In genomic region chr18:29161429-29161828, GRCh38 we compare ENCODE assay signal across 16 cellular contexts.
A peak's percentile ranks its signal among the peaks of the same experiment; 100 is the strongest.
DNase-seq lines count a peak whose midpoint lies in the region; ATAC-seq and TF ChIP-seq lines count a peak whose summit lies in the region.
"Had no signal": no experiment of that assay in that cellular context is flagged by ENCODE, and none has a peak within 500 bp of the region (broad histone marks: within the 10 kb centered on the region; RNA-seq: fewer than 3 reads in every experiment).

No MANE protein-coding gene starts in this region.

- no peak overlapping the region for H3K9ac ChIP-seq in GM23248

- no peaks in the 10 kb centered on the region for H3K36me3 ChIP-seq in GM23248 (ENCODE audit: low read depth)
- no peaks in the 10 kb centered on the region for H3K36me3 ChIP-seq in osteoblast (ENCODE audit: insufficient read depth, low read length)
- H3K36me3 ChIP-seq: SJCRH30 had no signal

- H3K9me2 ChIP-seq in GM23248 (ENCODE audit: insufficient read depth): no peaks in the 10 kb centered on the region

- H3K79me2 ChIP-seq in GM23248 (ENCODE audit: insufficient read depth): no peaks in the 10 kb centered on the region
- H3K79me2 ChIP-seq in osteoblast (ENCODE audit: insufficient read depth, low read length): no peaks in the 10 kb centered on the region

- H3K4me1 ChIP-seq in GM23248 (ENCODE audit: insufficient read depth) (peaks cover 57% of the 10 kb centered on the region), osteoblast (ENCODE audit: insufficient read depth, low read length) (peaks cover 50% of the 10 kb centered on the region)
- H3K4me1 ChIP-seq: SJCRH30 had no signal

- H3K27ac ChIP-seq in GM23248 (0 out of 2 replicates have a peak overlapping the region, but pooled peaks have one; percentile 15), osteoblast (ENCODE audit: low read depth, low read length) (peak overlapping the region; percentile 22)
- H3K27ac ChIP-seq: PC-9, SJCRH30 had no signal

- peaks cover 55% of the 10 kb centered on the region for H3F3A ChIP-seq in GM23248 (ENCODE audit: insufficient read depth)

- no peak overlapping the region for H3K27ac Mint-ChIP-seq in activated naive CD8-positive, alpha-beta T cell treated with anti-CD3 and anti-CD28 coated beads, Interleukin-2, amount 50 U/mL, for 24 hours

- H3K9me3 Mint-ChIP-seq in activated naive CD8-positive, alpha-beta T cell treated with anti-CD3 and anti-CD28 coated beads, Interleukin-2, amount 50 U/mL, for 24 hours: peaks cover 14% of the 10 kb centered on the region

- DNase-seq in GM23248 (peak; percentile 32), NCI-H69 (lab: John Stamatoyannopoulos, UW) (peak; percentile 37), epithelial cell of esophagus (ENCODE audit: low read depth) (peak; percentile 36), osteoblast (ENCODE audit: insufficient read length, low spot score, missing footprints) (no peak), OCI-M2 (lab: John Stamatoyannopoulos, UW; ENCODE audit: unreplicated experiment) (no peak)
- DNase-seq in activated naive CD8-positive, alpha-beta T cell treated with anti-CD3 and anti-CD28 coated beads, Interleukin-2, amount 50 U/mL, for 24 hours: no peak
- DNase-seq: C1 segment of cervical spinal cord, DMS79, NCI-H1417 treated with DMSO at 0.1 percent for 48 hours, NCI-H187 treated with DMSO at 0.1 percent for 48 hours, NCI-H2227 treated with DMSO at 0.1 percent for 48 hours, NCI-H524, PC-9, SJCRH30 had no signal

- no peaks in the 10 kb centered on the region for H3K4me1 Mint-ChIP-seq in activated naive CD8-positive, alpha-beta T cell treated with anti-CD3 and anti-CD28 coated beads, Interleukin-2, amount 50 U/mL, for 24 hours

- H3K4me3 Mint-ChIP-seq in activated naive CD8-positive, alpha-beta T cell treated with anti-CD3 and anti-CD28 coated beads, Interleukin-2, amount 50 U/mL, for 24 hours: no peak overlapping the region

- no peaks in the 10 kb centered on the region for H3K36me3 Mint-ChIP-seq in activated naive CD8-positive, alpha-beta T cell treated with anti-CD3 and anti-CD28 coated beads, Interleukin-2, amount 50 U/mL, for 24 hours (ENCODE audit: low read depth)

- H2AFZ ChIP-seq in GM23248: peak overlapping the region; percentile 26; the same call in 1 of the 2 replicates
- no peak overlapping the region for H2AFZ ChIP-seq in osteoblast (ENCODE audit: low read length)
- H2AFZ ChIP-seq: PC-9 had no signal

- TF ChIP-seq CTCF in epithelial cell of esophagus (IDR thresholded peaks at IDR 0.05; ENCODE audit: insufficient read depth, low read depth, low read length, missing control alignments) (no peak), osteoblast (IDR thresholded peaks at IDR 0.05; ENCODE audit: extremely low read depth, low read depth, low read length) (no peak)

- no peaks in the 10 kb centered on the region for H3K27me3 Mint-ChIP-seq in activated naive CD8-positive, alpha-beta T cell treated with anti-CD3 and anti-CD28 coated beads, Interleukin-2, amount 50 U/mL, for 24 hours

- H3K9me3 ChIP-seq in GM23248 (ENCODE audit: low read depth) (no peaks in the 10 kb centered on the region), osteoblast (ENCODE audit: low read depth, low read length) (no peaks in the 10 kb centered on the region)
- H3K9me3 ChIP-seq: SJCRH30 had no signal

- no peak for ATAC-seq in activated naive CD8-positive, alpha-beta T cell treated with anti-CD3 and anti-CD28 coated beads, Interleukin-2, amount 50 U/mL, for 24 hours
- ATAC-seq in HG03565 (IDR thresholded peaks at IDR 0.05; ENCODE audit: unreplicated experiment): no peak
- ATAC-seq: HCT116 had no signal

- H4K20me1 ChIP-seq in GM23248 (ENCODE audit: insufficient read depth) (no peaks in the 10 kb centered on the region), osteoblast (ENCODE audit: insufficient read depth, low read length) (no peaks in the 10 kb centered on the region)

- in situ Hi-C loops in GM23248 (cut with MboI): no loop called here

- H3K4me2 ChIP-seq in GM23248 (ENCODE audit: unreplicated experiment) (no peak overlapping the region), osteoblast (ENCODE audit: insufficient read depth, low read length) (no peak overlapping the region)
- H3K4me2 ChIP-seq: PC-9 had no signal

- H3K27me3 ChIP-seq in GM23248 (replicated peaks; ENCODE audit: insufficient read depth) (no peaks in the 10 kb centered on the region), osteoblast (ENCODE audit: insufficient read depth, low read length) (no peaks in the 10 kb centered on the region)
- H3K27me3 ChIP-seq: SJCRH30 had no signal

- H3K4me3 ChIP-seq in GM23248 (no peak overlapping the region), epithelial cell of esophagus (ENCODE audit: low read length) (no peak overlapping the region), osteoblast (ENCODE audit: insufficient read depth, low read length) (no peak overlapping the region)
- H3K4me3 ChIP-seq: PC-9, SJCRH30 had no signal

Comparison
In these comparisons a context has a peak if more than half of its experiments do, and no peak if none do; other contexts are left out.
1. DNase-seq: peak in GM23248 (single experiment), NCI-H69 (single experiment) and epithelial cell of esophagus (single experiment); none in osteoblast (single experiment), activated naive CD8-positive, alpha-beta T cell treated with anti-CD3 and anti-CD28 coated beads, Interleukin-2, amount 50 U/mL, for 24 hours (single experiment) and OCI-M2 (single experiment).